Comparison of ENCODE assay signal across 18 cellular contexts in the genomic region with DNA sequence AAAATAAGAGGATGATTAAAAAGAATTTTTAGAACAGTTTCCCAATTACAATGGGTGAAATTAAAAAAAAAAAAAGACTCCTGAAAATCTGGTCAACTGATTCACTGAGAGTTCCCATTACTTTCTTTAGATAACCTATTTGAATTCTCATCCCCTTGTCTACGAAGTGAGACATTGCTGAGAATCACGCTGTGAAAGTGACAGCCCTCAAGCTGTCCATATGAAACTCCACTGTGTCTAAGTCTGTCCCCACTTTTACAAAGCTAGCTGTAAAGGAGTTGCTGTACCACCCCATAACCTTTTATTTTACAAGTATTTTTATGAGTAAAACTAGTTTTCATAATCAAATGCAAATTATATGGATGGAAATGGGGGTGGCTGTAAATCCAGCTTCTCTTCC.
A peak's percentile ranks its signal among the peaks of the same experiment; 100 is the strongest.
DNase-seq lines count a peak whose midpoint lies in the region; ATAC-seq and TF ChIP-seq lines count a peak whose summit lies in the region.
"Had no signal": no experiment of that assay in that cellular context is flagged by ENCODE, and none has a peak within 500 bp of the region (broad histone marks: within the 10 kb centered on the region; RNA-seq: fewer than 3 reads in every experiment).

No MANE protein-coding gene starts in this region.

- H3K79me2 ChIP-seq in OCI-LY3 (ENCODE audit: low read length) = no peaks in the 10 kb centered on the region

- TF ChIP-seq CTCF in GM12865 (IDR thresholded peaks at IDR 0.05; ENCODE audit: insufficient read depth, low read depth, low read length, missing control alignments) = no peak
- no peak for TF ChIP-seq CTCF in OCI-LY3 (IDR thresholded peaks at IDR 0.05; ENCODE audit: low read depth, low read length)
- no peak for TF ChIP-seq CTCF in endodermal cell (conservative IDR thresholded peaks at IDR 0.05)
- no peak for TF ChIP-seq CTCF in neural crest cell (conservative IDR thresholded peaks at IDR 0.05)

- ATAC-seq in GM19452 (IDR thresholded peaks at IDR 0.05; ENCODE audit: unreplicated experiment) = no peak
- ATAC-seq in GM18502 (IDR thresholded peaks at IDR 0.05; ENCODE audit: poor library complexity, unreplicated experiment) = no peak

- 67 to 68% methylated on average over 1 to 2 of the region's 2 CpGs for WGBS in endodermal cell (ENCODE audit: insufficient coverage in 1 of 2, insufficient read length in 1 of 2), 2 experiments

- H3K9ac ChIP-seq in OCI-LY3 (ENCODE audit: low read length) (no peak overlapping the region), endodermal cell (ENCODE audit: extremely low read depth, low read length, poor library complexity, severe bottlenecking) (no peak overlapping the region)
- H3K9ac ChIP-seq: GM23248 had no signal

- H3K36me3 Mint-ChIP-seq in endodermal cell (ENCODE audit: low read depth) (no peaks in the 10 kb centered on the region), neural crest cell (ENCODE audit: low read depth) (no peaks in the 10 kb centered on the region)
- H3K36me3 Mint-ChIP-seq: CD4-positive, alpha-beta memory T cell had no signal

- H3K27ac Mint-ChIP-seq in endodermal cell (no peak overlapping the region), neural crest cell (ENCODE audit: unreplicated experiment) (peak overlapping the region; percentile 86)
- H3K27ac Mint-ChIP-seq: CD4-positive, alpha-beta memory T cell had no signal

- peaks cover 13% of the 10 kb centered on the region for H3K4me1 Mint-ChIP-seq in endodermal cell
- no peaks in the 10 kb centered on the region for H3K4me1 Mint-ChIP-seq in neural crest cell
- H3K4me1 Mint-ChIP-seq: CD4-positive, alpha-beta memory T cell had no signal

- H3K4me3 Mint-ChIP-seq in endodermal cell = no peak overlapping the region
- H3K4me3 Mint-ChIP-seq in neural crest cell = no peak overlapping the region
- H3K4me3 Mint-ChIP-seq: CD4-positive, alpha-beta memory T cell had no signal

- peak; percentile 51 for DNase-seq in GM12865 (ENCODE audit: low read depth)
- no peak for DNase-seq in endodermal cell
- DNase-seq in neural crest cell (ENCODE audit: low read depth, low spot score) = no peak
- no peak for DNase-seq in activated naive CD4-positive, alpha-beta T cell (lab: John Stamatoyannopoulos, UW)
- DNase-seq: 8988T; C1 segment of cervical spinal cord; Calu3; CD4-positive, alpha-beta memory T cell; COR-L47; DMS53; DMS79 treated with DMSO at 0.1 percent for 48 hours; GF-D8; GM23248; H7; HCEC 1CT had no signal

- H3K4me1 ChIP-seq in OCI-LY3 (ENCODE audit: low read length) = peaks cover 54% of the 10 kb centered on the region
- peaks cover 5% of the 10 kb centered on the region for H3K4me1 ChIP-seq in endodermal cell (ENCODE audit: control insufficient read depth, insufficient read depth, low read length)

- H3K9me3 ChIP-seq in OCI-LY3 (ENCODE audit: insufficient read depth, low read length) (no peaks in the 10 kb centered on the region), endodermal cell (ENCODE audit: control insufficient read depth, low read length) (no peaks in the 10 kb centered on the region)

- H3K4me2 ChIP-seq in OCI-LY3 (ENCODE audit: low read length) = peak overlapping the region; percentile 10

- no peaks in the 10 kb centered on the region for H3K36me3 ChIP-seq in OCI-LY3 (replicated peaks; ENCODE audit: low read depth, low read length)
- H3K36me3 ChIP-seq in endodermal cell (ENCODE audit: control insufficient read depth, insufficient read depth, low read length) = no peaks in the 10 kb centered on the region

- H2AFZ ChIP-seq in OCI-LY3 (ENCODE audit: low read depth, low read length) = no peak overlapping the region
- H2AFZ ChIP-seq: GM23248 had no signal

- H3K4me3 ChIP-seq in GM12865 (ENCODE audit: low read depth, low read length) = no peak overlapping the region
- H3K4me3 ChIP-seq in OCI-LY3 (ENCODE audit: low read length) = no peak overlapping the region
- peak overlapping the region; percentile 8 for H3K4me3 ChIP-seq in endodermal cell (ENCODE audit: low read length)
- H3K4me3 ChIP-seq: GM23248 had no signal

- peaks cover 5% of the 10 kb centered on the region; the same call in 1 of the 2 replicates for H3K27me3 ChIP-seq in OCI-LY3 (ENCODE audit: low read depth, low read length)
- no peaks in the 10 kb centered on the region for H3K27me3 ChIP-seq in endodermal cell (ENCODE audit: control insufficient read depth, insufficient read depth, low read length, poor library complexity, severe bottlenecking)

- no peak overlapping the region for H3K27ac ChIP-seq in OCI-LY3 (ENCODE audit: low read length)
- no peak overlapping the region for H3K27ac ChIP-seq in endodermal cell (ENCODE audit: low read depth, low read length)
- H3K27ac ChIP-seq: GM23248 had no signal

- H3K27me3 Mint-ChIP-seq in endodermal cell (ENCODE audit: insufficient read depth) = no peaks in the 10 kb centered on the region
- H3K27me3 Mint-ChIP-seq in neural crest cell (ENCODE audit: low read depth) = no peaks in the 10 kb centered on the region
- H3K27me3 Mint-ChIP-seq: CD4-positive, alpha-beta memory T cell had no signal

- peaks cover 3% of the 10 kb centered on the region for H3K9me3 Mint-ChIP-seq in endodermal cell
- H3K9me3 Mint-ChIP-seq in neural crest cell = no peaks in the 10 kb centered on the region

- H4K20me1 ChIP-seq in OCI-LY3 (ENCODE audit: insufficient read depth, low read length) = no peaks in the 10 kb centered on the region
